In the genomic region with DNA sequence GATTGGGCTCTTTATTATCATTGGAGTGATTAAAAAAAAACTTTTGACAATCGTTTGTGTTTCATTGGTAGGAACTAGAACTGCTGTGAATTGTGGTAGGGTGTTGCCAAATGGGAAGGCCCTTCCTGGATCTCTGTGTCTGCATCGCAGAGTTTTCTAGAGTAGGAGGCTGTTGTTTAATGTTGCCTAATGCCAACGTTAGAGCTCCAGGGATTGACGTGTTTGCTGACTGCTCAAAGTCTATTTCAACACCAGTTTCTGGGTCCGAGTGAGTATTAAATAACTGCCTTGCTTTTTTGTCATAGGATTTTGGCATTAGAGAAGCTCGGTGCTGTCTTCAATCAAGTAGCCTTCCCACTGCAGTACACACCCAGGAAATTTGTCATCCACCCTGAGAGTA, we compare ENCODE assay signal across 1 cellular context.
TF ChIP-seq lines count a peak whose summit lies in the region.

No MANE protein-coding gene starts in this region.

TF ChIP-seq in HepG2, 621 proteins besides CTCF, POLR2A, EP300 and RAD21:
- TF ChIP-seq ARNT (IDR thresholded peaks at IDR 0.05) (no peak), ZNF407 (CRISPR knock-in tag; IDR thresholded peaks at IDR 0.05; ENCODE audit: not compliant biosample characterization) (no peak), RBFOX2 (IDR thresholded peaks at IDR 0.05; ENCODE audit: low read depth, low read length) (peak; percentile 12; the same call in 1 of the 2 replicates), MAFK (conservative IDR thresholded peaks at IDR 0.05 in 1 of 2, IDR thresholded peaks at IDR 0.05 in 1 of 2; ENCODE audit: low read length in 2 of 2) (0 out of 4 replicates have a peak, but pooled peaks of 1 of the 2 experiments have one; percentile 1), ZNF3 (CRISPR knock-in tag; IDR thresholded peaks at IDR 0.05) (peak; percentile 59; the same call in 1 of the 2 replicates), CEBPG (CRISPR knock-in tag; IDR thresholded peaks at IDR 0.05) (0 out of 2 replicates have a peak, but pooled peaks have one; percentile 44), CEBPB (IDR thresholded peaks at IDR 0.05; ENCODE audit: borderline replicate concordance, low read depth, low read length) (peak; percentile 68; the same call in 1 of the 2 replicates), HNF4A (CRISPR knock-in tag; IDR thresholded peaks at IDR 0.05) (peak; percentile 31; the same call in 1 of the 2 replicates), ZNF17 (CRISPR knock-in tag; IDR thresholded peaks at IDR 0.05) (no peak), AGO2 (optimal IDR thresholded peaks at IDR 0.05; ENCODE audit: low read depth, low read length) (peak; percentile 38), ZNF746 (CRISPR knock-in tag; IDR thresholded peaks at IDR 0.05) (no peak), ZNF672 (CRISPR knock-in tag; IDR thresholded peaks at IDR 0.05) (no peak)
